In genomic region chr10:129970404-129971364, GRCh38 we compare ENCODE assay signal across 9 cellular contexts. TPM values are rescaled to one million over a fixed set of nuclear protein-coding genes. Genes with fewer than 3 reads are reported as not detected.
DNase-seq lines count a peak whose midpoint lies in the region; ATAC-seq, FAIRE-seq and TF ChIP-seq lines count a peak whose summit lies in the region.
"Had no signal": no experiment of that assay in that cellular context is flagged by ENCODE, and none has a peak within 500 bp of the region (broad histone marks: within the 10 kb centered on the region; RNA-seq: fewer than 3 reads in every experiment).

No MANE protein-coding gene starts in this region.

- no peak for TF ChIP-seq RAD21 in neural cell (conservative IDR thresholded peaks at IDR 0.05)

- H2AFZ ChIP-seq in H9 (ENCODE audit: low read length) = no peak overlapping the region
- peak overlapping the region; percentile 34 for H2AFZ ChIP-seq in astrocyte (ENCODE audit: low read depth, low read length)
- H2AFZ ChIP-seq in neural cell (ENCODE audit: low read depth, low read length) = no peak overlapping the region

- no peaks in the 10 kb centered on the region for H3K36me3 Mint-ChIP-seq in CD4-positive, alpha-beta T cell (ENCODE audit: low read depth)
- H3K36me3 Mint-ChIP-seq in H9 (ENCODE audit: insufficient read depth in 1 of 3, low read depth in 3 of 3) (no peaks in the 10 kb centered on the region; a peak in 1 of 7 replicates), astrocyte (ENCODE audit: low read depth, unreplicated experiment) (no peaks in the 10 kb centered on the region)

- no peaks in the 10 kb centered on the region for H3K9me2 ChIP-seq in neural cell (ENCODE audit: insufficient read depth, low read length)

- no peaks in the 10 kb centered on the region; the same call in 1 of the 2 replicates for H3K4me1 ChIP-seq in H9 (ENCODE audit: insufficient read depth, low read length)
- no peaks in the 10 kb centered on the region for H3K4me1 ChIP-seq in astrocyte (ENCODE audit: insufficient read depth, low read length)
- H3K4me1 ChIP-seq in thyroid gland = peaks cover 6 to 16% of the 10 kb centered on the region in 2 donors
- H3K4me1 ChIP-seq: SJSA1 had no signal

- no peaks in the 10 kb centered on the region for H3K36me3 ChIP-seq in astrocyte (ENCODE audit: insufficient read depth, low read length)
- no peaks in the 10 kb centered on the region for H3K36me3 ChIP-seq in neural cell (ENCODE audit: insufficient read depth, low read length)
- H3K36me3 ChIP-seq in thyroid gland = no peaks in the 10 kb centered on the region
- H3K36me3 ChIP-seq: SJSA1 had no signal

- H3K56ac ChIP-seq in H9 (ENCODE audit: insufficient read length, low read depth, low read length) = no peak overlapping the region

- H3K4me1 Mint-ChIP-seq in CD4-positive, alpha-beta T cell (ENCODE audit: low read depth) = peaks cover 22% of the 10 kb centered on the region
- peaks cover 19 to 37% of the 10 kb centered on the region in 2 experiments for H3K4me1 Mint-ChIP-seq in H9
- peaks cover 2% of the 10 kb centered on the region for H3K4me1 Mint-ChIP-seq in astrocyte (ENCODE audit: low read depth, unreplicated experiment)

- no peak for ATAC-seq in CD4-positive, alpha-beta T cell (ENCODE audit: poor library complexity)

- no peaks in the 10 kb centered on the region for H3F3A ChIP-seq in neural cell (ENCODE audit: insufficient read depth, low read length, poor library complexity, severe bottlenecking)

- no peak overlapping the region for H2BK20ac ChIP-seq in H9 (ENCODE audit: low read depth, low read length, poor library complexity, severe bottlenecking)

- POLR2A ChIA-PET in CD4-positive, alpha-beta T cell (lab: Charles Lee) = no interaction called here

- DNase-seq in CD4-positive, alpha-beta T cell = no peak
- DNase-seq in H9 (no peak), astrocyte (ENCODE audit: low read depth) (no peak), NCI-H2171 (lab: John Stamatoyannopoulos, UW) (no peak), ACHN (no peak), thyroid gland (no peak), NCI-H2171 treated with DMSO at 0.1 percent for 48 hours (lab: John Stamatoyannopoulos, UW) (no peak)

- H4K8ac ChIP-seq in H9 (replicated peaks; ENCODE audit: insufficient read length, low read depth, low read length) = no peak overlapping the region

- no peaks in the 10 kb centered on the region for H3K9me3 Mint-ChIP-seq in CD4-positive, alpha-beta T cell
- H3K9me3 Mint-ChIP-seq in H9 = peaks cover 4% of the 10 kb centered on the region in 2 experiments; a peak in 3 of 5 replicates
- peaks cover 22% of the 10 kb centered on the region for H3K9me3 Mint-ChIP-seq in astrocyte (ENCODE audit: unreplicated experiment)

- WGBS in H9 (ENCODE audit: extremely low coverage, insufficient read length, low lambda C conversion rate) = no CpG with 5 or more reads among the region's 60 CpGs
- WGBS in thyroid gland, 2 donors = 3 to 4% methylated on average over 48 to 50 of the region's 60 CpGs

- H4K20me1 ChIP-seq in H9 (ENCODE audit: control insufficient read depth, insufficient read depth, insufficient read length) = no peaks in the 10 kb centered on the region
- H4K20me1 ChIP-seq in astrocyte (ENCODE audit: insufficient read depth, low read length) = peaks cover 7% of the 10 kb centered on the region
- H4K20me1 ChIP-seq in neural cell (ENCODE audit: insufficient read depth) = no peaks in the 10 kb centered on the region

- no peak overlapping the region for H3K4ac ChIP-seq in H9 (ENCODE audit: low read depth, low read length)

- no peak overlapping the region for H3K18ac ChIP-seq in H9 (ENCODE audit: insufficient read length, low read depth, low read length)

- no peaks in the 10 kb centered on the region for H3K9me3 ChIP-seq in CD4-positive, alpha-beta T cell (ENCODE audit: control insufficient read depth, low read length)
- no peaks in the 10 kb centered on the region for H3K9me3 ChIP-seq in H9 (ENCODE audit: control insufficient read depth, low read depth, low read length)
- no peaks in the 10 kb centered on the region for H3K9me3 ChIP-seq in astrocyte (ENCODE audit: insufficient read depth, low read depth, low read length)
- H3K9me3 ChIP-seq in neural cell (ENCODE audit: low read length) = no peaks in the 10 kb centered on the region
- no peaks in the 10 kb centered on the region for H3K9me3 ChIP-seq in thyroid gland

- H4K91ac ChIP-seq in H9 (ENCODE audit: insufficient read length, low read depth, low read length) = no peak overlapping the region

- H3K79me1 ChIP-seq in H9 (ENCODE audit: insufficient read depth, low read depth, low read length, poor library complexity, severe bottlenecking) = no peaks in the 10 kb centered on the region

- no peak for TF ChIP-seq EP300 in neural cell (conservative IDR thresholded peaks at IDR 0.05; ENCODE audit: poor library complexity, severe bottlenecking)

- H3K4me2 ChIP-seq in H9 (ENCODE audit: insufficient read depth, insufficient read length, low read length) (peak overlapping the region; percentile 56), astrocyte (ENCODE audit: low read length) (no peak overlapping the region), neural cell (ENCODE audit: low read length) (no peak overlapping the region)

- no peak overlapping the region for H2BK15ac ChIP-seq in H9 (ENCODE audit: low read depth, low read length)

- no peak for TF ChIP-seq POLR2A in thyroid gland (IDR thresholded peaks at IDR 0.05)

- CTCF ChIA-PET in CD4-positive, alpha-beta T cell (lab: Charles Lee) = interaction anchor here (1.5 kb wide), 1 partner anchor 15 kb away, joined by 5 read pairs; no protein-coding TSS in a partner anchor

- H3K23ac ChIP-seq in H9 (ENCODE audit: insufficient read length, low read depth, low read length) = no peak overlapping the region

- no peak for FAIRE-seq in astrocyte (lab: Jason Lieb, UNC)

- no peak overlapping the region for H4K5ac ChIP-seq in H9 (ENCODE audit: insufficient read length, low read depth, low read length)

- H3K79me2 ChIP-seq in H9 (ENCODE audit: insufficient read depth, low read length) (no peaks in the 10 kb centered on the region), astrocyte (ENCODE audit: insufficient read depth, low read length) (no peaks in the 10 kb centered on the region), neural cell (replicated peaks; ENCODE audit: insufficient read depth, low read length) (no peaks in the 10 kb centered on the region)

- TF ChIP-seq CTCF in CD4-positive, alpha-beta T cell (IDR thresholded peaks at IDR 0.05) = no peak
- TF ChIP-seq CTCF in H9 (conservative IDR thresholded peaks at IDR 0.05) (no peak), astrocyte (IDR thresholded peaks at IDR 0.05; ENCODE audit: insufficient read depth, low read depth, low read length) (no peak), neural cell (IDR thresholded peaks at IDR 0.05; ENCODE audit: poor library complexity, severe bottlenecking) (no peak), thyroid gland (IDR thresholded peaks at IDR 0.05) (no peak)

- H3K4me3 ChIP-seq in astrocyte (ENCODE audit: insufficient read depth, low read depth, low read length) (no peak overlapping the region), neural cell (ENCODE audit: low read length) (no peak overlapping the region), thyroid gland (replicated peaks in 1 of 3) (peak overlapping the region in 1 of 3 donors; percentile 12)
- H3K4me3 ChIP-seq: SJSA1 had no signal

- H3K27me3 ChIP-seq in CD4-positive, alpha-beta T cell (ENCODE audit: control insufficient read depth, insufficient read depth, low read length) = peaks cover 87% of the 10 kb centered on the region
- peaks cover 74% of the 10 kb centered on the region for H3K27me3 ChIP-seq in H9 (ENCODE audit: insufficient read depth, low read length)
- peaks cover 75% of the 10 kb centered on the region for H3K27me3 ChIP-seq in astrocyte (ENCODE audit: insufficient read depth, low read length)
- peaks cover 96% of the 10 kb centered on the region for H3K27me3 ChIP-seq in neural cell (ENCODE audit: insufficient read depth, low read depth, low read length)
- H3K27me3 ChIP-seq in thyroid gland = peaks cover 46% of the 10 kb centered on the region

- intact Hi-C loops in CD4-positive, alpha-beta T cell (cut with DNase I, micrococcal nuclease) = loop anchor here (1.0 to 5.0 kb wide), 4 partner anchors 938 to 1758 kb away; no protein-coding TSS in a partner anchor
- intact Hi-C loops in thyroid gland (cut with DNase I) = loop anchor here (10.0 kb wide), 1 partner anchor 626 kb away; no protein-coding TSS in a partner anchor

- H2BK5ac ChIP-seq in H9 (ENCODE audit: insufficient read length, low read length) = no peak overlapping the region

- in situ Hi-C loops in ACHN (cut with HindIII; ENCODE audit: low pct_ligation_motif_present, low pct_unique_long_range_greater_than_20kb, low sequenced_read_pairs) = no loop called here

- peaks cover 75% of the 10 kb centered on the region for H3K27me3 Mint-ChIP-seq in CD4-positive, alpha-beta T cell
- H3K27me3 Mint-ChIP-seq in H9 (ENCODE audit: low read depth) = peaks cover 93% of the 10 kb centered on the region
- peaks cover 65% of the 10 kb centered on the region for H3K27me3 Mint-ChIP-seq in astrocyte (ENCODE audit: low read depth, unreplicated experiment)

- H2BK12ac ChIP-seq in H9 (ENCODE audit: insufficient read length, low read depth, low read length) = no peak overlapping the region

- no peak overlapping the region for H3K14ac ChIP-seq in H9 (ENCODE audit: insufficient read depth, low read length)

- no peak overlapping the region for H2BK120ac ChIP-seq in H9 (ENCODE audit: low read depth, low read length, poor library complexity, severe bottlenecking)

- H3K23me2 ChIP-seq in H9 (ENCODE audit: insufficient read length, low read depth, low read length, poor library complexity, severe bottlenecking) = peaks cover 6% of the 10 kb centered on the region

- H3K27ac Mint-ChIP-seq in CD4-positive, alpha-beta T cell = peak overlapping the region; percentile 24
- no peak overlapping the region for H3K27ac Mint-ChIP-seq in H9
- peak overlapping the region; percentile 72 for H3K27ac Mint-ChIP-seq in astrocyte (ENCODE audit: unreplicated experiment)

- no peak overlapping the region for H3T11ph ChIP-seq in H9 (ENCODE audit: low read length)

- no peak overlapping the region for H2AK5ac ChIP-seq in H9 (ENCODE audit: insufficient read length, low read length)

- peak overlapping the region; percentile 54 for H3K4me3 Mint-ChIP-seq in CD4-positive, alpha-beta T cell
- H3K4me3 Mint-ChIP-seq in H9 (peak overlapping the region; percentile 42 to 74), astrocyte (ENCODE audit: unreplicated experiment) (peak overlapping the region; percentile 45)

- H3K27ac ChIP-seq in CD4-positive, alpha-beta T cell (ENCODE audit: low read depth, low read length) = no peak overlapping the region
- no peak overlapping the region for H3K27ac ChIP-seq in H9 (ENCODE audit: insufficient read length, low read depth, low read length)
- no peak overlapping the region for H3K27ac ChIP-seq in astrocyte (ENCODE audit: low read depth, low read length)
- no peak overlapping the region for H3K27ac ChIP-seq in neural cell (ENCODE audit: low read length)
- H3K27ac ChIP-seq in thyroid gland = no peak overlapping the region
- H3K27ac ChIP-seq: SJSA1 had no signal

- no peak overlapping the region for H3K9ac ChIP-seq in H9 (ENCODE audit: extremely low read depth, insufficient read length, low read length)
- no peak overlapping the region for H3K9ac ChIP-seq in astrocyte (ENCODE audit: low read length)
- no peak overlapping the region for H3K9ac ChIP-seq in neural cell (ENCODE audit: low read length)

RNA-seq across cellular contexts. Expression of gene EBF3, which starts 6.6 kb away (rescaled TPM):
- not detected for total RNA-seq in CD4-positive, alpha-beta T cell
- 0.04 and 0.22 TPM in 2 replicates for total RNA-seq in H9 (2021)
- 0.07 and 0.14 TPM in 2 replicates for total RNA-seq in astrocyte
- polyA plus RNA-seq in neural cell = 0.38 and 0.98 TPM in 2 replicates
- polyA minus RNA-seq in neural cell = 0.49 and 1.2 TPM in 2 replicates
- 10 to 100 TPM in 1 of 4 donors, 1 to 10 TPM in 3; 6.8 to 12.5 (median 8.8) TPM for total RNA-seq in thyroid gland
- total RNA-seq: SJSA1 had no signal

Comparison
In these comparisons a context has a peak if more than half of its experiments do, and no peak if none do; other contexts are left out.
1. H3K27ac Mint-ChIP-seq: peak in CD4-positive, alpha-beta T cell (single experiment) and astrocyte (single experiment); none in H9 (0 of 3).
2. Peak in every context shown above with its lines, with median percentiles within 50 percentile points of each other: H3K4me3 Mint-ChIP-seq.